ENCODE assay signal across 23 cellular contexts in the genomic region with DNA sequence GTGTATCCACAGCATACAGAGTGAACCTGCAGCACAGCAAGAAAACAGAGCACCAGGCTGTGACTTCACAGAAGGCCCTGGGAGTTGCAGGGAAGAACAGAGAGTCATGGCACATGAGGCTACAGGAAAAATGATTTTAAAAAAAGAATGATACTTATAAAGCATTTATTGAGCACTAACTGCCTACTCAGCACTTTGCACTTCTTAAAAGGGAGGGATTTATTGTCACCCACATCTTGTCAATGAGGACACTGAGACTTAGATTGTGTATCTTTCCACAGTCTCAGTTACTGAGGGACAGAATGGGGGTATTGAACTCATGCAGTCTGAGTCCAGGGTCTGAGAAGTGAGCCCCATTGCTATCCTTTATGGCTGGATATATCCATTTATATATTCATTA.
DNase-seq lines count a peak whose midpoint lies in the region; ATAC-seq, FAIRE-seq and TF ChIP-seq lines count a peak whose summit lies in the region.
"Had no signal": no experiment of that assay in that cellular context is flagged by ENCODE, and none has a peak within 500 bp of the region (broad histone marks: within the 10 kb centered on the region; RNA-seq: fewer than 3 reads in every experiment).

No MANE protein-coding gene starts in this region.

- H3K14ac ChIP-seq in IMR-90 (replicated peaks; ENCODE audit: low read depth, low read length), result no peak overlapping the region
- no peak overlapping the region for H3K14ac ChIP-seq in H1 (ENCODE audit: insufficient read length)

- DNase-seq in A549 (ENCODE audit: low read depth in 1 of 2, low spot score in 1 of 2) (no peak), IMR-90 (no peak), H1 (ENCODE audit: low read depth in 1 of 2, low spot score in 2 of 2) (no peak), inferior parietal cortex (ENCODE audit: extremely low spot score) (no peak)
- DNase-seq: 8988T; AML-193; Caco-2; Calu3; CD4-positive, alpha-beta T cell; CD8-positive, alpha-beta T cell; DMS53; DMS79; DND-41; EL; GDM1 had no signal

- H2AK9ac ChIP-seq in IMR-90 (replicated peaks; ENCODE audit: low read depth, low read length, poor library complexity), result no peak overlapping the region

- H3K4me1 ChIP-seq in A549 (no peaks in the 10 kb centered on the region), IMR-90 (ENCODE audit: control insufficient read depth, insufficient read depth, low read length) (no peaks in the 10 kb centered on the region), H1 (replicated peaks in 1 of 4; ENCODE audit: control insufficient read depth in 3 of 4, insufficient read depth in 4 of 4, low read length in 3 of 4) (no peaks in the 10 kb centered on the region)

- CTCF ChIA-PET in A549 (lab: Yijun Ruan, JAX), result no interaction called here
- CTCF ChIA-PET in IMR-90 (lab: Yijun Ruan, JAX), result no interaction called here
- CTCF ChIA-PET in H1 (lab: Charles Lee; ENCODE audit: partially characterized antibody), result no interaction called here

- no peak overlapping the region for H2AK5ac ChIP-seq in IMR-90 (ENCODE audit: low read depth, low read length)
- no peak overlapping the region for H2AK5ac ChIP-seq in H1 (ENCODE audit: low read depth, low read length)

- H2BK120ac ChIP-seq in IMR-90 (ENCODE audit: low read depth, low read length) (no peak overlapping the region), H1 (replicated peaks; ENCODE audit: low read depth, low read length) (no peak overlapping the region)

- no peak overlapping the region for H3K23ac ChIP-seq in IMR-90 (ENCODE audit: low read depth, low read length)
- no peak overlapping the region for H3K23ac ChIP-seq in H1 (ENCODE audit: insufficient read length)

- H3K4me2 ChIP-seq in A549, result no peak overlapping the region
- H3K4me2 ChIP-seq in IMR-90 (ENCODE audit: low read depth, low read length), result no peak overlapping the region
- no peak overlapping the region for H3K4me2 ChIP-seq in H1 (ENCODE audit: insufficient read depth in 1 of 2, low read depth in 2 of 2, low read length in 2 of 2)
- H3K4me2 ChIP-seq: BLaER1 treated with 17β-estradiol and CSF1 and Interleukin-3, amounts not matched to agents 10 nM and 100 nM had no signal

- H3K18ac ChIP-seq in IMR-90 (ENCODE audit: low read depth, low read length) (no peak overlapping the region), H1 (ENCODE audit: extremely low read depth, low read length) (no peak overlapping the region)

- H4K5ac ChIP-seq in IMR-90 (ENCODE audit: low read depth, low read length) (no peak overlapping the region), H1 (ENCODE audit: insufficient read length, low read depth, low read length) (no peak overlapping the region)

- H3K9me1 ChIP-seq in IMR-90 (ENCODE audit: insufficient read depth, low read length), result no peaks in the 10 kb centered on the region

- H3K4ac ChIP-seq in IMR-90 (ENCODE audit: low read depth, low read length) (no peak overlapping the region), H1 (replicated peaks; ENCODE audit: insufficient read length, low read depth, low read length) (no peak overlapping the region)

- H3K27ac ChIP-seq in A549 (no peak overlapping the region), IMR-90 (ENCODE audit: insufficient read depth, low read length) (no peak overlapping the region), H1 (ENCODE audit: low read depth, low read length) (no peak overlapping the region)
- H3K27ac ChIP-seq: BLaER1 treated with 17β-estradiol and CSF1 and Interleukin-3, amounts not matched to agents 10 nM and 100 nM; C4-2B had no signal

- in situ Hi-C loops in IMR-90 (cut with MboI; ENCODE audit: low sequenced_read_pairs), result no loop called here

- H2BK12ac ChIP-seq in H1 (ENCODE audit: low read depth, low read length), result no peak overlapping the region

- no peaks in the 10 kb centered on the region for H3K79me2 ChIP-seq in H1 (ENCODE audit: control insufficient read depth in 1 of 2, insufficient read depth in 2 of 2, low read length in 2 of 2)

- no peaks in the 10 kb centered on the region for H3K9me3 ChIP-seq in A549
- no peaks in the 10 kb centered on the region for H3K9me3 ChIP-seq in IMR-90 (ENCODE audit: control insufficient read depth, insufficient read depth, low read length)
- H3K9me3 ChIP-seq in H1 (ENCODE audit: insufficient read depth in 2 of 2, low read depth in 1 of 2, low read length in 1 of 2), result no peaks in the 10 kb centered on the region
- H3K9me3 ChIP-seq: Caco-2 had no signal

- POLR2A ChIA-PET in A549 (lab: Yijun Ruan, JAX), result no interaction called here
- POLR2A ChIA-PET in IMR-90 (lab: Charles Lee; ENCODE audit: unreplicated experiment), result no interaction called here
- POLR2A ChIA-PET in H1 (lab: Charles Lee; ENCODE audit: partially characterized antibody), result no interaction called here

- H2BK15ac ChIP-seq in IMR-90 (ENCODE audit: low read depth, low read length), result no peak overlapping the region
- no peak overlapping the region for H2BK15ac ChIP-seq in H1 (ENCODE audit: low read length)

- TF ChIP-seq RAD21 in A549 (conservative IDR thresholded peaks at IDR 0.05 in 1 of 2, IDR thresholded peaks at IDR 0.05 in 1 of 2) (no peak), IMR-90 (IDR thresholded peaks at IDR 0.05; ENCODE audit: low read length) (no peak), H1 (IDR thresholded peaks at IDR 0.05 in 1 of 2, conservative IDR thresholded peaks at IDR 0.05 in 1 of 2; ENCODE audit: low read depth in 2 of 2, low read length in 2 of 2) (no peak)

- no peak overlapping the region for H3K4me3 ChIP-seq in A549
- no peak overlapping the region for H3K4me3 ChIP-seq in IMR-90 (ENCODE audit: insufficient read depth, low read depth, low read length)
- H3K4me3 ChIP-seq in H1 (ENCODE audit: extremely low read depth in 1 of 4, insufficient read depth in 2 of 4, low read depth in 3 of 4, low read length in 4 of 4), result no peak overlapping the region
- H3K4me3 ChIP-seq: BLaER1 treated with 17β-estradiol and CSF1 and Interleukin-3, amounts not matched to agents 10 nM and 100 nM; GM12878 had no signal

- H4K91ac ChIP-seq in IMR-90 (ENCODE audit: insufficient read depth, low read depth, low read length) (no peak overlapping the region), H1 (replicated peaks; ENCODE audit: insufficient read length, low read length) (no peak overlapping the region)

- H3K79me1 ChIP-seq in IMR-90 (ENCODE audit: low read depth in 1 of 2, low read length in 2 of 2) (no peaks in the 10 kb centered on the region), H1 (ENCODE audit: low read depth, low read length) (no peaks in the 10 kb centered on the region)

- ATAC-seq in A549, result no peak
- ATAC-seq in IMR-90 (ENCODE audit: low read depth), result no peak
- ATAC-seq in esophagus mucosa, result no peak
- ATAC-seq: CD8-positive, alpha-beta T cell; GM12878 had no signal

- H4K8ac ChIP-seq in IMR-90 (ENCODE audit: low read depth in 2 of 2, low read length in 2 of 2), result no peak overlapping the region
- H4K8ac ChIP-seq in H1 (ENCODE audit: extremely low read depth, insufficient read depth, low read length), result no peak overlapping the region

- H2AFZ ChIP-seq in IMR-90 (replicated peaks; ENCODE audit: low read length, poor library complexity) (no peak overlapping the region), H1 (ENCODE audit: low read length) (no peak overlapping the region)

- TF ChIP-seq CTCF in A549 (IDR thresholded peaks at IDR 0.05), result no peak
- TF ChIP-seq CTCF in IMR-90 (conservative IDR thresholded peaks at IDR 0.05; ENCODE audit: low read depth, low read length), result no peak
- TF ChIP-seq CTCF in H1 (IDR thresholded peaks at IDR 0.05; ENCODE audit: control extremely low read depth in 1 of 3, insufficient read depth in 1 of 3, low read depth in 1 of 3, low read length in 3 of 3), result no peak

- TF ChIP-seq EP300 in A549 (IDR thresholded peaks at IDR 0.05) (no peak), H1 (IDR thresholded peaks at IDR 0.05; ENCODE audit: borderline replicate concordance in 1 of 2, low read depth in 2 of 2, low read length in 2 of 2) (no peak)

- H4K20me1 ChIP-seq in IMR-90 (ENCODE audit: insufficient read depth, low read length) (no peaks in the 10 kb centered on the region), H1 (replicated peaks in 1 of 2; ENCODE audit: control insufficient read depth in 1 of 2, insufficient read depth in 2 of 2, low read length in 2 of 2) (no peaks in the 10 kb centered on the region)
- H4K20me1 ChIP-seq: BLaER1 treated with 17β-estradiol and CSF1 and Interleukin-3, amounts not matched to agents 10 nM and 100 nM had no signal

- no TSS peak for BruUV-seq in IMR-90 (replicated peaks; lab: Mats Ljungman, UMichigan)

- H2BK20ac ChIP-seq in IMR-90 (ENCODE audit: low read depth, low read length) (no peak overlapping the region), H1 (ENCODE audit: low read length) (no peak overlapping the region)

- no peak for FAIRE-seq in A549 (lab: Jason Lieb, UNC)
- no peak for FAIRE-seq in H1 (lab: Jason Lieb, UNC)
- FAIRE-seq: A204.1, D721Med, GM12878, GM12892, GM18507 had no signal

- H3K23me2 ChIP-seq in H1 (ENCODE audit: low read depth, low read length), result no peaks in the 10 kb centered on the region; the same call in none of the 2 replicates

- no peak overlapping the region for H3K9ac ChIP-seq in IMR-90 (ENCODE audit: low read depth, low read length)
- no peak overlapping the region for H3K9ac ChIP-seq in H1 (replicated peaks in 1 of 4; ENCODE audit: extremely low read depth in 1 of 4, low read depth in 3 of 4, low read length in 3 of 4)
- H3K9ac ChIP-seq: BLaER1 treated with 17β-estradiol and CSF1 and Interleukin-3, amounts not matched to agents 10 nM and 100 nM had no signal

- intact Hi-C loops in IMR-90 (cut with micrococcal nuclease), result no loop called here

- TF ChIP-seq POLR2A in A549 (IDR thresholded peaks at IDR 0.05; ENCODE audit: low read length), result no peak
- TF ChIP-seq POLR2A in IMR-90 (IDR thresholded peaks at IDR 0.05; ENCODE audit: low read depth, low read length), result no peak
- TF ChIP-seq POLR2A in H1 (IDR thresholded peaks at IDR 0.05; ENCODE audit: control extremely low read depth in 1 of 2, low read depth in 2 of 2, low read length in 2 of 2), result no peak

- H3K27me3 ChIP-seq in IMR-90 (ENCODE audit: control insufficient read depth, insufficient read depth, low read length) (no peaks in the 10 kb centered on the region), H1 (replicated peaks in 1 of 4; ENCODE audit: control insufficient read depth in 3 of 4, extremely low read depth in 1 of 4, insufficient read depth in 3 of 4, low read length in 3 of 4) (no peaks in the 10 kb centered on the region)
- H3K27me3 ChIP-seq: BLaER1 treated with 17β-estradiol and CSF1 and Interleukin-3, amounts not matched to agents 10 nM and 100 nM had no signal

- no peaks in the 10 kb centered on the region for H3K36me3 ChIP-seq in IMR-90 (ENCODE audit: control insufficient read depth, insufficient read depth, low read length)
- H3K36me3 ChIP-seq in H1 (ENCODE audit: control insufficient read depth in 2 of 4, insufficient read depth in 4 of 4, low read length in 3 of 4), result no peaks in the 10 kb centered on the region; a peak in 2 of 8 replicates

- dilution Hi-C loops in IMR-90 (cut with HindIII; ENCODE audit: low sequenced_read_pairs, unreplicated experiment), result no loop called here

- H3K56ac ChIP-seq in IMR-90 (ENCODE audit: extremely low read depth, insufficient read depth, low read length), result no peak overlapping the region
- no peak overlapping the region for H3K56ac ChIP-seq in H1 (replicated peaks; ENCODE audit: insufficient read length, low read depth, low read length)

- H2BK5ac ChIP-seq in IMR-90 (ENCODE audit: low read depth, low read length, poor library complexity, severe bottlenecking) (no peak overlapping the region), H1 (ENCODE audit: low read depth, low read length) (no peak overlapping the region)

Comparison
In these comparisons a context has a peak if more than half of its experiments do, and no peak if none do; other contexts are left out.
1. Of the 18 proteins assayed by ChIP-seq in both H1 and A549: peak only in H1: none; only in A549: none; in both: MAFK; in neither: 17.